Comparison of ENCODE assay signal across 6 cellular contexts in the genomic region with DNA sequence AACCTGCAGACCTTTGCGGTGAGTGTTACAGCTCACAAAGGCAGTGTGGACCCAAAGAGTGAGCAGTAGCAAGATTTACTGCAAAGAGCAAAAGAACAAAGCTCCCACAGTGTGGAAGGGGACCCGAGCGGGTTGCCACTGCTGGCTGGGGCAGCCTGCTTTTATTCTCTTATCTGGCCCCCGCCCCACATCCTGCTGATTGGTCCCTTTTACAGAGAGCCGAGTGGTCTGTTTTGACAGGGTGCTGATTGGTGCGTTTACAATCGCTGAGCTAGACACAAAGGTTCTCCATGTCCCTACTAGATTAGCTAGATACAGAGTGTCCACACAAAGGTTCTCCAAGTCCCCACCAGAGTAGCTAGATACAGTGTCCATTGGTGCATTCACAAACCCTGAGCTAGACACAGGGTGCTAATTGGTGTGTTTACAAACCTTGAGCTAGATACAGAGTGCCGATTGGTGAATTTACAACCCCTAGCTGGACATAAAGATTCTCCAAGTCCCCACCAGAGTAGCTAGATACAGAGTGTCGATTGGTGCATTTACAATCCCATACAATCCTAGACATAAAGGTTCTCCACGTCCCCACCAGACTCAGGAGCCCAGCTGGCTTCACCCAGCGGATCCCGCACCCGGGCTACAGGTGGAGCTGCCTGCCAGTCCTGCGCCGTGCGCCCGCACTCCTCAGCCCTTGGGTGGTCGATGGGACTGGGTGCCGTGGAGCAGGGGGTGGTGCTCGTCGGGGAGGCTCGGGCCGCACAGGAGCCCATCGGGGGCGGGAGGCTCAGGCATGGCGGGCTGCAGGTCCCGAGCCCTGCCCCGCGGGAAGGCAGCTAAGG. TPM values are rescaled to one million over a fixed set of nuclear protein-coding genes. Genes with fewer than 3 reads are reported as not detected.
"Had no signal": no experiment of that assay in that cellular context is flagged by ENCODE, and none has a peak within 500 bp of the region (broad histone marks: within the 10 kb centered on the region; RNA-seq: fewer than 3 reads in every experiment).

No MANE protein-coding gene starts in this region.

RNA-seq across cellular contexts. Expression of a gene that starts 19.5 kb away (rescaled TPM):
- total RNA-seq: HT-29, LHCN-M2, MCF 10A, OCI-LY7, PC-3, SK-MEL-5 had no signal
